ENCODE assay signal across 11 cellular contexts in genomic region chr7:107971613-107972012, GRCh38. TPM values are rescaled to one million over a fixed set of nuclear protein-coding genes. Genes with fewer than 3 reads are reported as not detected.
A peak's percentile ranks its signal among the peaks of the same experiment; 100 is the strongest.
DNase-seq lines count a peak whose midpoint lies in the region; ATAC-seq, FAIRE-seq and TF ChIP-seq lines count a peak whose summit lies in the region.
"Had no signal": no experiment of that assay in that cellular context is flagged by ENCODE, and none has a peak within 500 bp of the region (broad histone marks: within the 10 kb centered on the region; RNA-seq: fewer than 3 reads in every experiment).

No MANE protein-coding gene starts in this region.

- peaks cover 80% of the 10 kb centered on the region for H3K79me2 ChIP-seq in endothelial cell of umbilical vein (ENCODE audit: control insufficient read depth, insufficient read depth, low read length)

- TF ChIP-seq POLR2A in endothelial cell of umbilical vein (IDR thresholded peaks at IDR 0.05; ENCODE audit: low read depth, low read length) (no peak), suprapubic skin (IDR thresholded peaks at IDR 0.05) (no peak)

- no TSS peak for BruUV-seq in endothelial cell of umbilical vein (replicated peaks; lab: Mats Ljungman, UMichigan)

- H3K9me1 ChIP-seq in endothelial cell of umbilical vein (replicated peaks; ENCODE audit: control insufficient read depth, extremely low read depth, insufficient read depth, low read length), result no peaks in the 10 kb centered on the region

- H3K27me3 ChIP-seq in endothelial cell of umbilical vein (ENCODE audit: control insufficient read depth in 2 of 2, insufficient read depth in 2 of 2, low read length in 2 of 2) (no peaks in the 10 kb centered on the region), mesenchymal stem cell (ENCODE audit: control insufficient read depth in 1 of 2, insufficient read depth in 1 of 2, low read length in 2 of 2) (no peaks in the 10 kb centered on the region), suprapubic skin (no peaks in the 10 kb centered on the region)
- no peaks in the 10 kb centered on the region for H3K27me3 ChIP-seq in CD4-positive, alpha-beta memory T cell (ENCODE audit: insufficient read depth, low read length)

- H2AK5ac ChIP-seq in mesenchymal stem cell (ENCODE audit: low read length, severe bottlenecking), result no peak overlapping the region

- H3K4me3 Mint-ChIP-seq in CD4-positive, alpha-beta memory T cell, result no peak overlapping the region
- H3K4me3 Mint-ChIP-seq: central memory CD8-positive, alpha-beta T cell had no signal

- H4K8ac ChIP-seq in mesenchymal stem cell (ENCODE audit: low read length), result no peak overlapping the region

- POLR2A ChIA-PET in endothelial cell of umbilical vein (lab: Charles Lee), result no interaction called here
- POLR2A ChIA-PET in CD4-positive, alpha-beta memory T cell (lab: Charles Lee; ENCODE audit: partially characterized antibody), result no interaction called here

- H2AFZ ChIP-seq in endothelial cell of umbilical vein (ENCODE audit: low read depth, low read length) (no peak overlapping the region), mesenchymal stem cell (ENCODE audit: low read depth, low read length) (no peak overlapping the region)

- no peak overlapping the region for H2BK5ac ChIP-seq in mesenchymal stem cell (ENCODE audit: low read depth, low read length, poor library complexity, severe bottlenecking)

- H3K23ac ChIP-seq in mesenchymal stem cell (ENCODE audit: low read length in 2 of 2), result no peak overlapping the region

- no peak overlapping the region for H2BK12ac ChIP-seq in mesenchymal stem cell (ENCODE audit: low read length in 2 of 2)

- no peak overlapping the region for H4K91ac ChIP-seq in mesenchymal stem cell (ENCODE audit: low read length)

- H3K4me2 ChIP-seq in endothelial cell of umbilical vein (ENCODE audit: insufficient read depth, low read length), result no peak overlapping the region
- H3K4me2 ChIP-seq in mesenchymal stem cell (ENCODE audit: low read length, poor library complexity, severe bottlenecking), result no peak overlapping the region

- intact Hi-C loops in endothelial cell of umbilical vein (cut with micrococcal nuclease), result no loop called here
- intact Hi-C loops in CD4-positive, alpha-beta memory T cell (cut with micrococcal nuclease), result no loop called here

- peaks cover 2% of the 10 kb centered on the region for H4K20me1 ChIP-seq in endothelial cell of umbilical vein (replicated peaks; ENCODE audit: control insufficient read depth, extremely low read depth, insufficient read depth, low read length)

- H3K4me3 ChIP-seq in endothelial cell of umbilical vein (replicated peaks in 1 of 3; ENCODE audit: insufficient read depth in 1 of 3, low read depth in 1 of 3, low read length in 3 of 3) (no peak overlapping the region), mesenchymal stem cell (ENCODE audit: insufficient read depth in 1 of 2, low read depth in 1 of 2, low read length in 2 of 2) (peak overlapping the region in 1 of 2 experiments; percentile 10), suprapubic skin (no peak overlapping the region)
- no peak overlapping the region for H3K4me3 ChIP-seq in CD4-positive, alpha-beta memory T cell (ENCODE audit: low read length in 2 of 2)

- peaks cover 1% of the 10 kb centered on the region for H3K79me1 ChIP-seq in mesenchymal stem cell (replicated peaks; ENCODE audit: low read length, poor library complexity, severe bottlenecking)

- no peak overlapping the region for H2BK120ac ChIP-seq in mesenchymal stem cell (ENCODE audit: low read depth, low read length)

- H3K36me3 ChIP-seq in endothelial cell of umbilical vein (ENCODE audit: control insufficient read depth in 2 of 2, extremely low read depth in 1 of 2, insufficient read depth in 2 of 2, low read length in 2 of 2), result peaks cover 48 to 60% of the 10 kb centered on the region in 2 experiments
- peaks cover 43 to 83% of the 10 kb centered on the region in 2 experiments for H3K36me3 ChIP-seq in mesenchymal stem cell (ENCODE audit: control insufficient read depth in 1 of 2, insufficient read depth in 2 of 2, low read depth in 1 of 2, low read length in 2 of 2)
- peaks cover 22% of the 10 kb centered on the region for H3K36me3 ChIP-seq in suprapubic skin
- no peaks in the 10 kb centered on the region for H3K36me3 ChIP-seq in CD4-positive, alpha-beta memory T cell (ENCODE audit: insufficient read depth, low read length)

- H3K9me3 ChIP-seq in endothelial cell of umbilical vein (replicated peaks; ENCODE audit: control insufficient read depth, insufficient read depth, low read length) (no peaks in the 10 kb centered on the region), mesenchymal stem cell (ENCODE audit: control insufficient read depth, low read length) (no peaks in the 10 kb centered on the region), suprapubic skin (no peaks in the 10 kb centered on the region)
- no peaks in the 10 kb centered on the region for H3K9me3 ChIP-seq in CD4-positive, alpha-beta memory T cell (ENCODE audit: control insufficient read depth in 1 of 2, low read length in 2 of 2)

- dilution Hi-C loops in endothelial cell of umbilical vein (cut with MboI; ENCODE audit: extremely low pct_ligation_motif_present, low sequenced_read_pairs), result no loop called here

- no peak overlapping the region for H3K27ac Mint-ChIP-seq in CD4-positive, alpha-beta memory T cell

- no peak for TF ChIP-seq EP300 in suprapubic skin (IDR thresholded peaks at IDR 0.05)

- H3K27me3 Mint-ChIP-seq in CD4-positive, alpha-beta memory T cell, result peaks cover 7 to 8% of the 10 kb centered on the region in 2 donors

- H3K9me3 Mint-ChIP-seq in CD4-positive, alpha-beta memory T cell, result no peaks in the 10 kb centered on the region
- H3K9me3 Mint-ChIP-seq: central memory CD8-positive, alpha-beta T cell had no signal

- H3K4me1 ChIP-seq in endothelial cell of umbilical vein (ENCODE audit: control insufficient read depth, extremely low read depth, insufficient read depth, low read length), result peaks cover 57% of the 10 kb centered on the region
- peaks cover 6% of the 10 kb centered on the region for H3K4me1 ChIP-seq in mesenchymal stem cell (ENCODE audit: control insufficient read depth, insufficient read depth, low read depth, low read length)
- peaks cover 39% of the 10 kb centered on the region for H3K4me1 ChIP-seq in suprapubic skin
- H3K4me1 ChIP-seq in CD4-positive, alpha-beta memory T cell (ENCODE audit: insufficient read depth, low read length), result no peaks in the 10 kb centered on the region

- no peak overlapping the region for H3K14ac ChIP-seq in mesenchymal stem cell (ENCODE audit: low read length in 2 of 2)

- H3K18ac ChIP-seq in mesenchymal stem cell (ENCODE audit: low read depth in 1 of 2, low read length in 2 of 2), result no peak overlapping the region

- DNase-seq in OCI-M1 (lab: John Stamatoyannopoulos, UW), result peak; percentile 26
- peak; percentile 28 for DNase-seq in endothelial cell of umbilical vein (ENCODE audit: low read depth, low spot score)
- no peak for DNase-seq in mesenchymal stem cell
- no peak for DNase-seq in suprapubic skin (ENCODE audit: low spot score in 2 of 2)
- no peak for DNase-seq in NCI-H2196 treated with DMSO at 0.1 percent for 48 hours (lab: John Stamatoyannopoulos, UW; ENCODE audit: unreplicated experiment)
- DNase-seq in CD4-positive, alpha-beta memory T cell, result no peak
- DNase-seq in kidney tubule cell (ENCODE audit: low spot score), result no peak
- DNase-seq: NCI-H446 treated with DMSO at 0.1 percent for 48 hours had no signal

- WGBS in mesenchymal stem cell, result 74% methylated on average over 1 of the region's 1 CpG
- WGBS in suprapubic skin, result 22% methylated on average over 1 of the region's 1 CpG

- TF ChIP-seq CTCF in endothelial cell of umbilical vein (IDR thresholded peaks at IDR 0.05; ENCODE audit: extremely low read depth in 1 of 2, insufficient read depth in 1 of 2, low read depth in 1 of 2, low read length in 2 of 2) (no peak), suprapubic skin (IDR thresholded peaks at IDR 0.05) (no peak)

- no peak overlapping the region for H3K9ac ChIP-seq in endothelial cell of umbilical vein (replicated peaks; ENCODE audit: extremely low read depth, insufficient read depth, low read length)
- H3K9ac ChIP-seq in mesenchymal stem cell (ENCODE audit: low read length), result peak overlapping the region; percentile 14

- no peak for FAIRE-seq in endothelial cell of umbilical vein (lab: Jason Lieb, UNC)

- no peaks in the 10 kb centered on the region for H3K4me1 Mint-ChIP-seq in CD4-positive, alpha-beta memory T cell
- H3K4me1 Mint-ChIP-seq: central memory CD8-positive, alpha-beta T cell had no signal

- H3K4ac ChIP-seq in mesenchymal stem cell (ENCODE audit: low read depth in 1 of 2, low read length in 2 of 2), result no peak overlapping the region

- H3K27ac ChIP-seq in endothelial cell of umbilical vein (ENCODE audit: insufficient read depth, low read depth, low read length) (peak overlapping the region; percentile 18), mesenchymal stem cell (ENCODE audit: low read length, poor library complexity, severe bottlenecking) (peak overlapping the region; percentile 54), suprapubic skin (peak overlapping the region; percentile 58)
- H3K27ac ChIP-seq in CD4-positive, alpha-beta memory T cell (ENCODE audit: low read depth, low read length), result no peak overlapping the region

- no peak for ATAC-seq in HG03432 (IDR thresholded peaks at IDR 0.05; ENCODE audit: unreplicated experiment)

- no peak overlapping the region for H2BK15ac ChIP-seq in mesenchymal stem cell (ENCODE audit: low read depth, poor library complexity, severe bottlenecking)

- CTCF ChIA-PET in endothelial cell of umbilical vein (lab: Charles Lee), result interaction anchor here (1.1 to 3.3 kb wide), 4 partner anchors 38 to 174 kb away, joined by 3 to 19 read pairs (median 4); no protein-coding TSS in a partner anchor
- CTCF ChIA-PET in CD4-positive, alpha-beta memory T cell (lab: Charles Lee; ENCODE audit: partially characterized antibody), result no interaction called here

- H3K36me3 Mint-ChIP-seq in CD4-positive, alpha-beta memory T cell, result no peaks in the 10 kb centered on the region

TF ChIP-seq in endothelial cell of umbilical vein, 7 proteins besides CTCF, POLR2A, EP300 and RAD21 (continues in another document):
- TF ChIP-seq FOS (IDR thresholded peaks at IDR 0.05; ENCODE audit: borderline replicate concordance, insufficient read depth, low read length), result no peak

RNA-seq across cellular contexts. Expression of gene LAMB1, which starts 31.3 kb away (rescaled TPM):
- total RNA-seq in endothelial cell of umbilical vein, result 703 and 734 TPM in 2 replicates
- polyA plus RNA-seq in endothelial cell of umbilical vein, result 588 and 591 TPM in 2 replicates
- 325 and 368 TPM in 2 replicates for polyA plus RNA-seq in endothelial cell of umbilical vein (2011; cell fraction: cytosol; rRNA removed)
- polyA plus RNA-seq in endothelial cell of umbilical vein (2011; cell fraction: nucleus; rRNA removed), result 2,332 and 2,533 TPM in 2 replicates
- 625 and 739 TPM in 2 replicates for polyA plus RNA-seq in endothelial cell of umbilical vein (2012)
- 1,649 and 1,751 TPM in 2 replicates for polyA minus RNA-seq in endothelial cell of umbilical vein
- polyA minus RNA-seq in endothelial cell of umbilical vein (2011; cell fraction: cytosol; rRNA and poly(A)+ RNA removed), result 25.5 TPM
- polyA minus RNA-seq in endothelial cell of umbilical vein (2011; cell fraction: nucleus; rRNA and poly(A)+ RNA removed), result 1,355 and 1,366 TPM in 2 replicates
- polyA plus RNA-seq in mesenchymal stem cell (2013, experiment 1 of 2), result 509 TPM
- polyA plus RNA-seq in mesenchymal stem cell (2013, experiment 2 of 2), result 467 TPM
- total RNA-seq in suprapubic skin, result 100 to 1,000 TPM in 1 of 4 donors, 10 to 100 TPM in 3; 76.7 to 216 (median 84.6) TPM
- not detected for total RNA-seq in CD4-positive, alpha-beta memory T cell
- under 1 TPM in 1 of 2 donors, not detected in 1; 0.95 TPM for polyA plus RNA-seq in CD4-positive, alpha-beta memory T cell
- total RNA-seq: T-helper 2 cell treated with Interferon-gamma antibody and Interleukin-4, amounts not matched to agents 100 ng/mL and 5 ng/mL, for 36 hours had no signal

Comparison
In these comparisons a context has a peak if more than half of its experiments do, and no peak if none do; other contexts are left out.
1. DNase-seq: peak in OCI-M1 (single experiment) and endothelial cell of umbilical vein (single experiment); none in mesenchymal stem cell (single experiment), suprapubic skin (0 of 2), NCI-H2196 treated with DMSO at 0.1 percent for 48 hours (single experiment), CD4-positive, alpha-beta memory T cell (0 of 5) and kidney tubule cell (single experiment).
2. RNA of gene LAMB1, which starts 31.3 kb away (total RNA-seq): 703 to 734 TPM in endothelial cell of umbilical vein and 76.7 to 216 TPM in suprapubic skin; not detected in CD4-positive, alpha-beta memory T cell; every median in the first group is over 10 times any median in the second.